8 cellular contexts compared by ENCODE assay signal in the genomic region with DNA sequence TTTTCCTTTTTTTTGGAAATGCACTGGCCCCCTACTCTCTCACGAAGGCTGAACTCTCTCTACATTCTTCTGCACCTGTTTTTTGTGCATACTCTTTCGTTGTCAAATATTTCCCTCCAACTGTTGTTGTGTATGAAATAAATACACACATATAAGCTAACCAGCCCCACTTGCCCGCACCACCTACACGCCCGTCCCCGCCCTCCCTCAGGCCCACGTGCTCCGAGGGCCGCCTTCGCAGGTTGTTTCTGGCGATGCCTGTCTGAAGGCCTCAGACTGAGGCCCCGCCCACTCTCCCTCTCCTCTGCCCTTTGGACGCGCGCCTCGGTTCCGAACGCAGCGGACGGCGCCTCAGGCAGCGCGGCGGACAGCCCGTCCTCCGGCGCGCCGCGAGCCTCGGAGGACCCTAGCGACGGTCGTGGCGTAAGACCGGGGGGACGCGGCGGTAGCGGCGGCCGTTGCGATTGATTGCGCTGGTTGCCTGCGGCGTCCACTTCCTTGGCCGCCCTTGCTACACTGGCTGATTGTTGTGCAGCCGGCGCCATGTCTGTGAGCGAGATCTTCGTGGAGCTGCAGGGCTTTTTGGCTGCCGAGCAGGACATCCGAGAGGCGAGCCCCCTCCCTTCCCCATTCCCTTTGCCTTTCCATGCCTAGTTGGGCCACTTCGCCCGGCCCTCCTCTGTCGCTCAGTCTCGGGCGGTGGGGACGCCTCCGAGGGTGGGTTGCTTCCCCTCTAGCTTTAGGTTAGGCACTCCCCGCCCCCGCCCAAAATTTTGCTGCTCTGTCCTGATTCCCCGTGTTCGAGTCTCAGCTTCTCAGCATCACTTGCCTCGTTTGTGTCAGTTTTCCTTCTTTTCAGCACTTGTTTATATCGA. TPM values are rescaled to one million over a fixed set of nuclear protein-coding genes. Genes with fewer than 3 reads are reported as not detected.
DNase-seq lines count a peak whose midpoint lies in the region; ATAC-seq and TF ChIP-seq lines count a peak whose summit lies in the region.

A gene (plus strand): TSS at position 415 of the 875 bp plus-strand sequence. CDS start 129 bp downstream, at position 544.

- H3K27ac ChIP-seq in CD4-positive, alpha-beta memory T cell (ENCODE audit: low read depth, low read length) = peak within 1 kb of the TSS; percentile 75
- peak within 1 kb of the TSS; percentile 58 to 69 for H3K27ac ChIP-seq in liver (ENCODE audit: low read depth in 1 of 2, low read length in 2 of 2)

- H3K4me1 ChIP-seq in CD4-positive, alpha-beta memory T cell (ENCODE audit: insufficient read depth, low read length) = peaks cover 24% of the 10 kb centered on the region
- peaks cover 1 to 29% (median 26%) of the 10 kb centered on the region in 4 donors for H3K4me1 ChIP-seq in liver (ENCODE audit: control insufficient read depth in 4 of 4, insufficient read depth in 4 of 4, low read length in 3 of 4)

- H3K9me3 ChIP-seq in CD4-positive, alpha-beta memory T cell (ENCODE audit: control insufficient read depth in 1 of 2, low read length in 2 of 2) = no peaks in the 10 kb centered on the region
- no peaks in the 10 kb centered on the region for H3K9me3 ChIP-seq in liver (ENCODE audit: control insufficient read depth in 4 of 4, low read length in 3 of 4)

- peak within 1 kb of the TSS; percentile 97 to 98 for H3K4me3 ChIP-seq in CD4-positive, alpha-beta memory T cell (ENCODE audit: low read length in 2 of 2)
- H3K4me3 ChIP-seq in liver (ENCODE audit: low read depth in 1 of 3, low read length in 3 of 3) = peak within 1 kb of the TSS; percentile 68 to 99 (median 96)

- peaks cover 0 to 33% of the 10 kb centered on the region in 2 donors for H3K36me3 Mint-ChIP-seq in CD4-positive, alpha-beta memory T cell
- peaks cover 13% of the 10 kb centered on the region for H3K36me3 Mint-ChIP-seq in activated CD4-positive, alpha-beta memory T cell treated with anti-CD3 and anti-CD28 coated beads for 36 hours

- TF ChIP-seq RAD21 in liver (IDR thresholded peaks at IDR 0.05) = peak; percentile 26 to 59

- no peak for TF ChIP-seq CTCF in liver (IDR thresholded peaks at IDR 0.05; ENCODE audit: low read depth, low read length, missing input control)

- H3K27me3 Mint-ChIP-seq in CD4-positive, alpha-beta memory T cell = no peaks in the 10 kb centered on the region
- no peaks in the 10 kb centered on the region for H3K27me3 Mint-ChIP-seq in activated CD4-positive, alpha-beta memory T cell treated with anti-CD3 and anti-CD28 coated beads for 36 hours

- peaks cover 18 to 42% (median 26%) of the 10 kb centered on the region in 4 donors for H3K4me1 Mint-ChIP-seq in CD4-positive, alpha-beta memory T cell
- peaks cover 27% of the 10 kb centered on the region for H3K4me1 Mint-ChIP-seq in activated CD4-positive, alpha-beta memory T cell treated with anti-CD3 and anti-CD28 coated beads for 36 hours (ENCODE audit: low read depth)

- POLR2A ChIA-PET in CD4-positive, alpha-beta memory T cell (lab: Charles Lee; ENCODE audit: partially characterized antibody) = interaction anchor here (0.8 to 3.0 kb wide), 4 partner anchors 18 to 225 kb away, joined by 3 to 31 read pairs (median 16); a partner anchor contains a TSS
- POLR2A ChIA-PET in activated CD4-positive, alpha-beta memory T cell treated with anti-CD3 and anti-CD28 coated beads for 36 hours (lab: Charles Lee) = interaction anchor here (0.6 to 1.3 kb wide), 2 partner anchors 18 to 19 kb away, joined by 3 read pairs; a partner anchor contains a TSS

- CTCF ChIA-PET in CD4-positive, alpha-beta memory T cell (lab: Charles Lee; ENCODE audit: partially characterized antibody) = no interaction called here
- CTCF ChIA-PET in activated CD4-positive, alpha-beta memory T cell treated with anti-CD3 and anti-CD28 coated beads for 36 hours (lab: Charles Lee) = interaction anchor here (1.0 to 1.1 kb wide), 2 partner anchors 56 to 107 kb away, joined by 3 read pairs; no protein-coding TSS in a partner anchor

- H3K27me3 ChIP-seq in CD4-positive, alpha-beta memory T cell (ENCODE audit: insufficient read depth, low read length) = no peaks in the 10 kb centered on the region
- H3K27me3 ChIP-seq in liver (ENCODE audit: control insufficient read depth in 4 of 4, insufficient read depth in 4 of 4, low read length in 3 of 4) = no peaks in the 10 kb centered on the region

- WGBS in liver = under 1% methylated on average over 67 of the region's 67 CpGs

- peak within 1 kb of the TSS; percentile 85 to 99 (median 93) for H3K4me3 Mint-ChIP-seq in CD4-positive, alpha-beta memory T cell
- peak within 1 kb of the TSS; percentile 97 for H3K4me3 Mint-ChIP-seq in activated CD4-positive, alpha-beta memory T cell treated with anti-CD3 and anti-CD28 coated beads for 36 hours

- intact Hi-C loops in CD4-positive, alpha-beta memory T cell (cut with micrococcal nuclease) = loop anchor here (1.0 kb wide), 3 partner anchors 18 to 225 kb away; a partner anchor contains a TSS
- intact Hi-C loops in activated CD4-positive, alpha-beta memory T cell treated with anti-CD3 and anti-CD28 coated beads for 36 hours (cut with micrococcal nuclease) = loop anchor here (1.0 kb wide), 4 partner anchors 9 to 225 kb away; a partner anchor contains a TSS

- DNase-seq in CD4-positive, alpha-beta memory T cell = peak; percentile 96 to 98 (median 97)
- DNase-seq in HK-2 (ENCODE audit: unreplicated experiment) (peak; percentile 94), NCI-H82 treated with DMSO at 0.1 percent for 48 hours (lab: John Stamatoyannopoulos, UW; ENCODE audit: unreplicated experiment) (peak; percentile 94), dermis microvascular lymphatic vessel endothelial cell (ENCODE audit: low read depth in 2 of 2) (peak; percentile 91 to 98)
- peak; percentile 98 for DNase-seq in activated CD4-positive, alpha-beta memory T cell treated with anti-CD3 and anti-CD28 coated beads for 36 hours
- DNase-seq in stimulated activated CD4-positive, alpha-beta T cell treated with anti-CD3 and anti-CD28 coated beads, Interleukin-4, amount 100 ng/mL, for 1 hour = peak; percentile 97

- H3K9me3 Mint-ChIP-seq in CD4-positive, alpha-beta memory T cell = peaks cover 0 to 2% (median 0%) of the 10 kb centered on the region in 8 donors
- no peaks in the 10 kb centered on the region for H3K9me3 Mint-ChIP-seq in activated CD4-positive, alpha-beta memory T cell treated with anti-CD3 and anti-CD28 coated beads for 36 hours

- peak within 1 kb of the TSS; percentile 79 to 99 (median 96) for H3K27ac Mint-ChIP-seq in CD4-positive, alpha-beta memory T cell
- H3K27ac Mint-ChIP-seq in activated CD4-positive, alpha-beta memory T cell treated with anti-CD3 and anti-CD28 coated beads for 36 hours = peak within 1 kb of the TSS; percentile 80

- H3K9ac ChIP-seq in liver (ENCODE audit: low read depth in 1 of 2, low read length in 2 of 2) = peak within 1 kb of the TSS; percentile 95 to 98

- peak; percentile 99 for ATAC-seq in GM19455 (IDR thresholded peaks at IDR 0.05; ENCODE audit: unreplicated experiment)

- H3K36me3 ChIP-seq in CD4-positive, alpha-beta memory T cell (ENCODE audit: insufficient read depth, low read length) = peaks cover 5% of the 10 kb centered on the region
- H3K36me3 ChIP-seq in liver (ENCODE audit: control insufficient read depth in 4 of 4, insufficient read depth in 3 of 4, low read depth in 1 of 4, low read length in 3 of 4) = peaks cover 0 to 15% (median 5%) of the 10 kb centered on the region in 4 donors

TF ChIP-seq in liver, 16 proteins besides CTCF, POLR2A, EP300 and RAD21 (continues in another document):
- TF ChIP-seq, protein P1, sequence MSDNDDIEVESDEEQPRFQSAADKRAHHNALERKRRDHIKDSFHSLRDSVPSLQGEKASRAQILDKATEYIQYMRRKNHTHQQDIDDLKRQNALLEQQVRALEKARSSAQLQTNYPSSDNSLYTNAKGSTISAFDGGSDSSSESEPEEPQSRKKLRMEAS (IDR thresholded peaks at IDR 0.05) = peak; percentile 80
- no peak for TF ChIP-seq JUND (IDR thresholded peaks at IDR 0.05)
- TF ChIP-seq, protein P2, sequence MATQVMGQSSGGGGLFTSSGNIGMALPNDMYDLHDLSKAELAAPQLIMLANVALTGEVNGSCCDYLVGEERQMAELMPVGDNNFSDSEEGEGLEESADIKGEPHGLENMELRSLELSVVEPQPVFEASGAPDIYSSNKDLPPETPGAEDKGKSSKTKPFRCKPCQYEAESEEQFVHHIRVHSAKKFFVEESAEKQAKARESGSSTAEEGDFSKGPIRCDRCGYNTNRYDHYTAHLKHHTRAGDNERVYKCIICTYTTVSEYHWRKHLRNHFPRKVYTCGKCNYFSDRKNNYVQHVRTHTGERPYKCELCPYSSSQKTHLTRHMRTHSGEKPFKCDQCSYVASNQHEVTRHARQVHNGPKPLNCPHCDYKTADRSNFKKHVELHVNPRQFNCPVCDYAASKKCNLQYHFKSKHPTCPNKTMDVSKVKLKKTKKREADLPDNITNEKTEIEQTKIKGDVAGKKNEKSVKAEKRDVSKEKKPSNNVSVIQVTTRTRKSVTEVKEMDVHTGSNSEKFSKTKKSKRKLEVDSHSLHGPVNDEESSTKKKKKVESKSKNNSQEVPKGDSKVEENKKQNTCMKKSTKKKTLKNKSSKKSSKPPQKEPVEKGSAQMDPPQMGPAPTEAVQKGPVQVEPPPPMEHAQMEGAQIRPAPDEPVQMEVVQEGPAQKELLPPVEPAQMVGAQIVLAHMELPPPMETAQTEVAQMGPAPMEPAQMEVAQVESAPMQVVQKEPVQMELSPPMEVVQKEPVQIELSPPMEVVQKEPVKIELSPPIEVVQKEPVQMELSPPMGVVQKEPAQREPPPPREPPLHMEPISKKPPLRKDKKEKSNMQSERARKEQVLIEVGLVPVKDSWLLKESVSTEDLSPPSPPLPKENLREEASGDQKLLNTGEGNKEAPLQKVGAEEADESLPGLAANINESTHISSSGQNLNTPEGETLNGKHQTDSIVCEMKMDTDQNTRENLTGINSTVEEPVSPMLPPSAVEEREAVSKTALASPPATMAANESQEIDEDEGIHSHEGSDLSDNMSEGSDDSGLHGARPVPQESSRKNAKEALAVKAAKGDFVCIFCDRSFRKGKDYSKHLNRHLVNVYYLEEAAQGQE (IDR thresholded peaks at IDR 0.05) = no peak
- TF ChIP-seq RXRA (IDR thresholded peaks at IDR 0.05) = no peak
- peak in 1 of 2 donors; percentile 64 for TF ChIP-seq GABPA (IDR thresholded peaks at IDR 0.05 in 1 of 2, conservative IDR thresholded peaks at IDR 0.05 in 1 of 2)
- TF ChIP-seq, protein P3, sequence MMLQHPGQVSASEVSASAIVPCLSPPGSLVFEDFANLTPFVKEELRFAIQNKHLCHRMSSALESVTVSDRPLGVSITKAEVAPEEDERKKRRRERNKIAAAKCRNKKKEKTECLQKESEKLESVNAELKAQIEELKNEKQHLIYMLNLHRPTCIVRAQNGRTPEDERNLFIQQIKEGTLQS (IDR thresholded peaks at IDR 0.05) = no peak
- TF ChIP-seq YY1 (IDR thresholded peaks at IDR 0.05) = no peak
- TF ChIP-seq NR2F2 (IDR thresholded peaks at IDR 0.05) = no peak
- TF ChIP-seq HNF4G (IDR thresholded peaks at IDR 0.05) = peak; percentile 48

RNA-seq across cellular contexts. Expression of the gene that starts here (rescaled TPM):
- 10 to 100 TPM; 52.4 to 54.0 TPM for total RNA-seq in CD4-positive, alpha-beta memory T cell
- polyA plus RNA-seq in CD4-positive, alpha-beta memory T cell = 100 to 1,000 TPM in 1 of 2 donors, 10 to 100 TPM in 1; 69.4 to 122 TPM
- total RNA-seq in activated CD4-positive, alpha-beta memory T cell treated with anti-CD3 and anti-CD28 coated beads for 36 hours = 10 to 100 TPM; 68.8 to 74.5 TPM
- total RNA-seq in dermis microvascular lymphatic vessel endothelial cell (88.8 and 91.5 TPM in 2 replicates), liver (10 to 100 TPM; 18.3 to 30.6 TPM)
- 10 to 100 TPM; 17.0 TPM for polyA plus RNA-seq in liver

Comparison
In these comparisons a context has a peak if more than half of its experiments do, and no peak if none do; other contexts are left out.
1. Peak in every context shown above with its lines: DNase-seq, ATAC-seq, H3K4me3 ChIP-seq and H3K27ac ChIP-seq.